ENCODE assay signal across 1 cellular context in genomic region chr20:10672579-10673127, GRCh38.
TF ChIP-seq lines count a peak whose summit lies in the region.

No MANE protein-coding gene starts in this region.

TF ChIP-seq in HepG2, 621 proteins besides CTCF, POLR2A, EP300 and RAD21 (continued from another document and continues in another):
- TF ChIP-seq ZNF281 (CRISPR knock-in tag; IDR thresholded peaks at IDR 0.05; ENCODE audit: borderline replicate concordance) = no peak
- TF ChIP-seq SMAD9 (CRISPR knock-in tag; IDR thresholded peaks at IDR 0.05) = no peak
- TF ChIP-seq SAFB2 (CRISPR knock-in tag; IDR thresholded peaks at IDR 0.05; ENCODE audit: borderline replicate concordance, low read depth) = no peak
- 0 out of 2 replicates have a peak, but pooled peaks have one; percentile 78 for TF ChIP-seq AKNA (CRISPR knock-in tag; IDR thresholded peaks at IDR 0.05; ENCODE audit: borderline replicate concordance)
- 0 out of 2 replicates have a peak, but pooled peaks have one; percentile 39 for TF ChIP-seq ZNF709 (CRISPR knock-in tag; IDR thresholded peaks at IDR 0.05)
- no peak for TF ChIP-seq HHEX (CRISPR knock-in tag; IDR thresholded peaks at IDR 0.05)
- peak; percentile 70; the same call in 1 of the 2 replicates for TF ChIP-seq ZNF292 (CRISPR knock-in tag; IDR thresholded peaks at IDR 0.05; ENCODE audit: borderline replicate concordance, low read depth)
- TF ChIP-seq ZNF850 (CRISPR knock-in tag; conservative IDR thresholded peaks at IDR 0.05) = 0 out of 2 replicates have a peak, but pooled peaks have one; percentile 76
- TF ChIP-seq GPBP1L1 (CRISPR knock-in tag; IDR thresholded peaks at IDR 0.05) = no peak
- TF ChIP-seq JARID2 (CRISPR knock-in tag; IDR thresholded peaks at IDR 0.05; ENCODE audit: insufficient replicate concordance) = peak; percentile 74
- no peak for TF ChIP-seq SMAD3 (CRISPR knock-in tag; IDR thresholded peaks at IDR 0.05)
- peak; percentile 52 for TF ChIP-seq KDM5B (CRISPR knock-in tag; IDR thresholded peaks at IDR 0.05; ENCODE audit: borderline replicate concordance)
- TF ChIP-seq HCFC1 (IDR thresholded peaks at IDR 0.05; ENCODE audit: low read depth, low read length) = no peak; the same call in 1 of the 2 replicates
- TF ChIP-seq ONECUT2 (CRISPR knock-in tag; IDR thresholded peaks at IDR 0.05) = peak; percentile 60
- no peak for TF ChIP-seq RCOR2 (CRISPR knock-in tag; IDR thresholded peaks at IDR 0.05)
- no peak for TF ChIP-seq PBX2 (CRISPR knock-in tag; IDR thresholded peaks at IDR 0.05)
- peak; percentile 72; the same call in 1 of the 2 replicates for TF ChIP-seq TBX3 (IDR thresholded peaks at IDR 0.05; ENCODE audit: borderline replicate concordance)
- peak; percentile 66; the same call in 1 of the 2 replicates for TF ChIP-seq E2F1 (CRISPR knock-in tag; IDR thresholded peaks at IDR 0.05)
- TF ChIP-seq TCF7L2 (IDR thresholded peaks at IDR 0.05; ENCODE audit: low read depth, low read length) = no peak
- TF ChIP-seq KLF15 (CRISPR knock-in tag; IDR thresholded peaks at IDR 0.05; ENCODE audit: borderline replicate concordance) = 0 out of 2 replicates have a peak, but pooled peaks have one; percentile 78
- TF ChIP-seq SKI (IDR thresholded peaks at IDR 0.05; ENCODE audit: partially characterized antibody) = peak; percentile 19
- no peak for TF ChIP-seq ELF4 (CRISPR knock-in tag; IDR thresholded peaks at IDR 0.05; ENCODE audit: borderline replicate concordance)
- TF ChIP-seq NR0B2 (CRISPR knock-in tag; IDR thresholded peaks at IDR 0.05) = peak; percentile 36; the same call in 1 of the 2 replicates
- TF ChIP-seq ZNF576 (CRISPR knock-in tag; IDR thresholded peaks at IDR 0.05) = peak; percentile 69; the same call in 1 of the 2 replicates
- TF ChIP-seq ZNF407 (CRISPR knock-in tag; IDR thresholded peaks at IDR 0.05; ENCODE audit: not compliant biosample characterization) = no peak
- no peak for TF ChIP-seq PRDM10 (CRISPR knock-in tag; IDR thresholded peaks at IDR 0.05; ENCODE audit: low read depth)
- TF ChIP-seq FOSL2 (CRISPR knock-in tag; IDR thresholded peaks at IDR 0.05) = no peak
- TF ChIP-seq HNF4A (CRISPR knock-in tag; IDR thresholded peaks at IDR 0.05) = peak; percentile 60
